Comparison of ENCODE assay signal across 9 cellular contexts in genomic region chr20:59147197-59147596, GRCh38. TPM values are rescaled to one million over a fixed set of nuclear protein-coding genes. Genes with fewer than 3 reads are reported as not detected.
DNase-seq lines count a peak whose midpoint lies in the region; ATAC-seq and TF ChIP-seq lines count a peak whose summit lies in the region.
"Had no signal": no experiment of that assay in that cellular context is flagged by ENCODE, and none has a peak within 500 bp of the region (broad histone marks: within the 10 kb centered on the region; RNA-seq: fewer than 3 reads in every experiment).

No MANE protein-coding gene starts in this region.

- H3K79me2 ChIP-seq in GM23338 (replicated peaks; ENCODE audit: insufficient read depth), result no peaks in the 10 kb centered on the region

- no peak for TF ChIP-seq EP300 in upper lobe of left lung (IDR thresholded peaks at IDR 0.05)

- H3K9me3 Mint-ChIP-seq in T-helper 2 cell treated with Interferon-gamma antibody and Interleukin-4, amounts not matched to agents 5 μg/mL and 100 μg/mL, for 36 hours, result no peaks in the 10 kb centered on the region
- H3K9me3 Mint-ChIP-seq in activated naive CD8-positive, alpha-beta T cell treated with anti-CD3 and anti-CD28 coated beads, Interleukin-2, amount 50 U/mL, for 24 hours, result no peaks in the 10 kb centered on the region
- no peaks in the 10 kb centered on the region; the same call in 2 of the 3 replicates for H3K9me3 Mint-ChIP-seq in GM23338

- ATAC-seq in activated naive CD8-positive, alpha-beta T cell treated with anti-CD3 and anti-CD28 coated beads, Interleukin-2, amount 50 U/mL, for 24 hours, result no peak
- ATAC-seq in GM23338, result no peak
- ATAC-seq in upper lobe of left lung (ENCODE audit: low FRiP score in 2 of 2), result no peak

- peak overlapping the region; percentile 84 for H3K27ac Mint-ChIP-seq in T-helper 2 cell treated with Interferon-gamma antibody and Interleukin-4, amounts not matched to agents 5 μg/mL and 100 μg/mL, for 36 hours
- peak overlapping the region; percentile 90 for H3K27ac Mint-ChIP-seq in activated naive CD8-positive, alpha-beta T cell treated with anti-CD3 and anti-CD28 coated beads, Interleukin-2, amount 50 U/mL, for 24 hours
- H3K27ac Mint-ChIP-seq in GM23338, result no peak overlapping the region

- no peak overlapping the region for H3K27ac ChIP-seq in GM23338 (ENCODE audit: low read depth)
- peak overlapping the region in 1 of 4 donors; percentile 66 for H3K27ac ChIP-seq in upper lobe of left lung

- H3K36me3 ChIP-seq in GM23338 (ENCODE audit: insufficient read depth), result no peaks in the 10 kb centered on the region
- H3K36me3 ChIP-seq in upper lobe of left lung, result no peaks in the 10 kb centered on the region

- no peaks in the 10 kb centered on the region for H3K27me3 ChIP-seq in GM23338 (ENCODE audit: insufficient read depth)
- no peaks in the 10 kb centered on the region for H3K27me3 ChIP-seq in upper lobe of left lung

- peaks cover 4% of the 10 kb centered on the region; the same call in 1 of the 2 replicates for H3K9me2 ChIP-seq in GM23338 (ENCODE audit: insufficient read depth)

- no peak for DNase-seq in T-helper 2 cell treated with Interferon-gamma antibody and Interleukin-4, amounts not matched to agents 5 μg/mL and 100 μg/mL, for 36 hours (ENCODE audit: low spot score)
- DNase-seq in activated naive CD8-positive, alpha-beta T cell treated with anti-CD3 and anti-CD28 coated beads, Interleukin-2, amount 50 U/mL, for 24 hours, result no peak
- DNase-seq in islet precursor cell (peak; percentile 7), superior temporal gyrus (ENCODE audit: extremely low spot score) (peak; percentile 24), GM23338 (ENCODE audit: low spot score) (no peak), upper lobe of left lung (no peak), NOMO-1 treated with dmso at 0.1 percent for 144 hours (lab: John Stamatoyannopoulos, UW; ENCODE audit: unreplicated experiment) (no peak)
- DNase-seq: NCI-H345 had no signal

- no peaks in the 10 kb centered on the region for H3F3A ChIP-seq in GM23338 (replicated peaks; ENCODE audit: low read depth)

- H3K4me1 Mint-ChIP-seq in T-helper 2 cell treated with Interferon-gamma antibody and Interleukin-4, amounts not matched to agents 5 μg/mL and 100 μg/mL, for 36 hours (ENCODE audit: low read depth), result peaks cover 73% of the 10 kb centered on the region
- peaks cover 86% of the 10 kb centered on the region for H3K4me1 Mint-ChIP-seq in activated naive CD8-positive, alpha-beta T cell treated with anti-CD3 and anti-CD28 coated beads, Interleukin-2, amount 50 U/mL, for 24 hours
- no peaks in the 10 kb centered on the region for H3K4me1 Mint-ChIP-seq in GM23338

- peaks cover 9% of the 10 kb centered on the region for H3K36me3 Mint-ChIP-seq in T-helper 2 cell treated with Interferon-gamma antibody and Interleukin-4, amounts not matched to agents 5 μg/mL and 100 μg/mL, for 36 hours (ENCODE audit: low read depth)
- H3K36me3 Mint-ChIP-seq in activated naive CD8-positive, alpha-beta T cell treated with anti-CD3 and anti-CD28 coated beads, Interleukin-2, amount 50 U/mL, for 24 hours (ENCODE audit: low read depth), result peaks cover 13% of the 10 kb centered on the region
- no peaks in the 10 kb centered on the region for H3K36me3 Mint-ChIP-seq in GM23338 (ENCODE audit: low read depth)

- 44 to 66% methylated on average over 3 of the region's 3 CpGs for WGBS in upper lobe of left lung, 2 donors

- H3K4me2 ChIP-seq in GM23338, result no peak overlapping the region

- H2AFZ ChIP-seq in GM23338, result no peak overlapping the region

- H3K4me1 ChIP-seq in GM23338 (ENCODE audit: insufficient read depth) (no peaks in the 10 kb centered on the region), upper lobe of left lung (peaks cover 0 to 14% (median 3%) of the 10 kb centered on the region in 4 donors)

- H3K4me3 ChIP-seq in GM23338 (no peak overlapping the region), upper lobe of left lung (no peak overlapping the region)

- TF ChIP-seq CTCF in GM23338 (conservative IDR thresholded peaks at IDR 0.05; ENCODE audit: low read depth in 2 of 2) (no peak), upper lobe of left lung (IDR thresholded peaks at IDR 0.05) (no peak)

- TF ChIP-seq POLR2A in upper lobe of left lung (IDR thresholded peaks at IDR 0.05), result no peak

- H3K4me3 Mint-ChIP-seq in T-helper 2 cell treated with Interferon-gamma antibody and Interleukin-4, amounts not matched to agents 5 μg/mL and 100 μg/mL, for 36 hours, result peak overlapping the region; percentile 84
- H3K4me3 Mint-ChIP-seq in activated naive CD8-positive, alpha-beta T cell treated with anti-CD3 and anti-CD28 coated beads, Interleukin-2, amount 50 U/mL, for 24 hours, result peak overlapping the region; percentile 83
- no peak overlapping the region for H3K4me3 Mint-ChIP-seq in GM23338

- H3K9me3 ChIP-seq in upper lobe of left lung, result no peaks in the 10 kb centered on the region

- H4K20me1 ChIP-seq in GM23338 (replicated peaks; ENCODE audit: insufficient read depth), result no peaks in the 10 kb centered on the region

- no peaks in the 10 kb centered on the region for H3K27me3 Mint-ChIP-seq in T-helper 2 cell treated with Interferon-gamma antibody and Interleukin-4, amounts not matched to agents 5 μg/mL and 100 μg/mL, for 36 hours (ENCODE audit: low read depth)
- H3K27me3 Mint-ChIP-seq in activated naive CD8-positive, alpha-beta T cell treated with anti-CD3 and anti-CD28 coated beads, Interleukin-2, amount 50 U/mL, for 24 hours, result no peaks in the 10 kb centered on the region
- H3K27me3 Mint-ChIP-seq in GM23338 (ENCODE audit: insufficient read depth, low read depth, poor library complexity), result peaks cover 12% of the 10 kb centered on the region

TF ChIP-seq in GM23338, 12 proteins besides CTCF, POLR2A, EP300 and RAD21 (continues in another document):
- no peak for TF ChIP-seq ETS1 (IDR thresholded peaks at IDR 0.05)
- no peak for TF ChIP-seq EZH2phosphoT487 (IDR thresholded peaks at IDR 0.05; ENCODE audit: unreplicated experiment)
- no peak for TF ChIP-seq EZH2 (IDR thresholded peaks at IDR 0.05; ENCODE audit: low read depth, unreplicated experiment)
- TF ChIP-seq STAT1 (IDR thresholded peaks at IDR 0.05; ENCODE audit: unreplicated experiment), result no peak

RNA-seq across cellular contexts. Expression of gene ZNF831, which starts 16.4 kb away (rescaled TPM):
- total RNA-seq in GM23338 (2014; rRNA removed; shearing (Covaris generic)), result not detected in 2 replicates
- polyA plus RNA-seq in GM23338 (2016; fragmentation: Nextera tagmentation; extraction: Ambion mirVana), result not detected in 2 replicates
- 1 to 10 TPM in 5 of 6 donors, under 1 TPM in 1; 0.98 to 6.2 (median 2.8) TPM for total RNA-seq in upper lobe of left lung
- total RNA-seq: cerebellum had no signal

Comparison
In these comparisons a context has a peak if more than half of its experiments do, and no peak if none do; other contexts are left out.
1. DNase-seq: peak in islet precursor cell (single experiment) and superior temporal gyrus (single experiment); none in T-helper 2 cell treated with Interferon-gamma antibody and Interleukin-4, amounts not matched to agents 5 μg/mL and 100 μg/mL, for 36 hours (single experiment), activated naive CD8-positive, alpha-beta T cell treated with anti-CD3 and anti-CD28 coated beads, Interleukin-2, amount 50 U/mL, for 24 hours (single experiment), GM23338 (single experiment), upper lobe of left lung (0 of 2) and NOMO-1 treated with dmso at 0.1 percent for 144 hours (single experiment).